1 cellular context compared by ENCODE assay signal in genomic region chr9:111036946-111037743, GRCh38.
TF ChIP-seq lines count a peak whose summit lies in the region.

No MANE protein-coding gene starts in this region.

TF ChIP-seq in SK-N-SH treated with all-trans-retinoic acid at 6 μM for 48 hours, 23 proteins besides CTCF, POLR2A, EP300 and RAD21 (continued from another document):
- TF ChIP-seq ZFP3 (CRISPR knock-in tag; IDR thresholded peaks at IDR 0.05) (no peak), ZC3H10 (CRISPR knock-in tag; IDR thresholded peaks at IDR 0.05) (no peak), ESRRG (CRISPR knock-in tag; IDR thresholded peaks at IDR 0.05) (no peak), BACH2 (CRISPR knock-in tag; IDR thresholded peaks at IDR 0.05; ENCODE audit: borderline replicate concordance) (no peak)
